Comparison of ENCODE assay signal across 8 cellular contexts in the genomic region with DNA sequence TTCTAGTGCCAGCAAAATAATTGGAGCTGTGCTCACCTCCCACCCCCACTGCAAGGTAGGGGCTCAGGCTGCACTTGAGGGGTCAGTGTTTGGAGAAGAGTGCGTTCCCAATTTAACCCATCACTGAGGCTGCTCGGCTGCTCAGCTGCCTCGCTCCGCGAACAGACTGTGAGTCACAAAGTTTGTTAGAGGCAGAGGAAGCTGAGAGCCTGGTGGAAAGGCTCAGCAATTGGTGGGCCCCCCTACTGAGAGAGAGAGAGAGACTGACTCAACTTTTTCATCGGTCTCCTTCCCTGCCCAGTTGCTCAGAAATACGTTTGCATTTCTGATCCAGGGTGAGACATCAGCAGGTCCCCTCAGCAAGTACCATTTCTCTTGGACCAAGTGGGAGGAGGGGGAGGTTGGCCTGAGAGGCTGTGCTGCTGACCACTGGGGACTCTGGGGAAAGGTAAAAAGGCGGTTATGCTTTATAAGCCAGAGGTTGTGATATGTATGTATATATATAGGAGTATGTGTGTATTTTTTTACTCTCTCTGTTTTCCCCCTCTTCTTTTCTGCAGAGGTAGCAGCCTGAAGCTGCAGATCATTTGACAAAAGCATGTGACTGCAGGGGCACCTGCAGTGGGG. TPM values are rescaled to one million over a fixed set of nuclear protein-coding genes. Genes with fewer than 3 reads are reported as not detected.
DNase-seq lines count a peak whose midpoint lies in the region; ATAC-seq lines count a peak whose summit lies in the region.

No MANE protein-coding gene starts in this region.

- no peak overlapping the region for H3K27ac Mint-ChIP-seq in activated T-helper 2 cell treated with anti-CD3 and anti-CD28 coated beads, Interferon-gamma antibody, Interleukin-2, Interleukin-4, amounts not matched to agents 10 μg/mL and 5 μg/mL and 100 μg/mL, durations not matched to agents 14 hours and 24 hours and 36 hours

- peaks cover 49% of the 10 kb centered on the region for H3K27me3 Mint-ChIP-seq in activated T-helper 2 cell treated with anti-CD3 and anti-CD28 coated beads, Interferon-gamma antibody, Interleukin-2, Interleukin-4, amounts not matched to agents 10 μg/mL and 5 μg/mL and 100 μg/mL, durations not matched to agents 14 hours and 24 hours and 36 hours (ENCODE audit: low read depth)

- intact Hi-C loops in activated T-helper 2 cell treated with anti-CD3 and anti-CD28 coated beads, Interferon-gamma antibody, Interleukin-2, Interleukin-4, amounts not matched to agents 10 μg/mL and 5 μg/mL and 100 μg/mL, durations not matched to agents 14 hours and 24 hours and 36 hours (cut with micrococcal nuclease) = loop anchor here (2.0 to 5.0 kb wide), 2 partner anchors 71 to 551 kb away; partner anchors contain the start of gene NCOA1

- ATAC-seq in HG02610 (IDR thresholded peaks at IDR 0.05; ENCODE audit: unreplicated experiment) = no peak

- no peaks in the 10 kb centered on the region for H3K9me3 Mint-ChIP-seq in activated T-helper 2 cell treated with anti-CD3 and anti-CD28 coated beads, Interferon-gamma antibody, Interleukin-2, Interleukin-4, amounts not matched to agents 10 μg/mL and 5 μg/mL and 100 μg/mL, durations not matched to agents 14 hours and 24 hours and 36 hours

- peaks cover 24% of the 10 kb centered on the region for H3K4me1 Mint-ChIP-seq in activated T-helper 2 cell treated with anti-CD3 and anti-CD28 coated beads, Interferon-gamma antibody, Interleukin-2, Interleukin-4, amounts not matched to agents 10 μg/mL and 5 μg/mL and 100 μg/mL, durations not matched to agents 14 hours and 24 hours and 36 hours (ENCODE audit: low read depth)

- peak overlapping the region; percentile 46 for H3K4me3 ChIP-seq in iPS-11a (ENCODE audit: low read depth, low read length)

- H3K4me3 Mint-ChIP-seq in activated T-helper 2 cell treated with anti-CD3 and anti-CD28 coated beads, Interferon-gamma antibody, Interleukin-2, Interleukin-4, amounts not matched to agents 10 μg/mL and 5 μg/mL and 100 μg/mL, durations not matched to agents 14 hours and 24 hours and 36 hours (ENCODE audit: low read depth) = peak overlapping the region; percentile 77

- DNase-seq in GM04503 (ENCODE audit: low read depth) = peak; percentile 49
- DNase-seq in NOMO-1 (lab: John Stamatoyannopoulos, UW; ENCODE audit: unreplicated experiment in 2 of 2) = peak; percentile 12 to 38
- DNase-seq in activated T-helper 2 cell treated with anti-CD3 and anti-CD28 coated beads, Interferon-gamma antibody, Interleukin-2, Interleukin-4, amounts not matched to agents 10 μg/mL and 5 μg/mL and 100 μg/mL, durations not matched to agents 14 hours and 24 hours and 36 hours (ENCODE audit: low spot score) = no peak
- DNase-seq in stimulated activated CD4-positive, alpha-beta T cell treated with anti-CD3 and anti-CD28 coated beads, Interleukin-4, amount 100 ng/mL, for 24 hours = peak; percentile 60
- DNase-seq in cerebellum (ENCODE audit: low spot score) = no peak
- no peak for DNase-seq in NCI-H748 treated with DMSO at 0.1 percent for 48 hours (lab: John Stamatoyannopoulos, UW)

- no peaks in the 10 kb centered on the region for H3K36me3 Mint-ChIP-seq in activated T-helper 2 cell treated with anti-CD3 and anti-CD28 coated beads, Interferon-gamma antibody, Interleukin-2, Interleukin-4, amounts not matched to agents 10 μg/mL and 5 μg/mL and 100 μg/mL, durations not matched to agents 14 hours and 24 hours and 36 hours (ENCODE audit: low read depth)

RNA-seq across cellular contexts. Expression of gene EFR3B, which starts 1.5 kb away (rescaled TPM):
- 0.34 and 0.46 TPM in 2 replicates for total RNA-seq in activated T-helper 2 cell treated with anti-CD3 and anti-CD28 coated beads, Interferon-gamma antibody, Interleukin-2, Interleukin-4, amounts not matched to agents 10 μg/mL and 5 μg/mL and 100 μg/mL, durations not matched to agents 14 hours and 24 hours and 36 hours
- 31.9 TPM for total RNA-seq in cerebellum

Comparison
In these comparisons a context has a peak if more than half of its experiments do, and no peak if none do; other contexts are left out.
1. DNase-seq: peak in GM04503 (single experiment), NOMO-1 (2 of 2) and stimulated activated CD4-positive, alpha-beta T cell treated with anti-CD3 and anti-CD28 coated beads, Interleukin-4, amount 100 ng/mL, for 24 hours (single experiment); none in activated T-helper 2 cell treated with anti-CD3 and anti-CD28 coated beads, Interferon-gamma antibody, Interleukin-2, Interleukin-4, amounts not matched to agents 10 μg/mL and 5 μg/mL and 100 μg/mL, durations not matched to agents 14 hours and 24 hours and 36 hours (single experiment), cerebellum (single experiment) and NCI-H748 treated with DMSO at 0.1 percent for 48 hours (single experiment).
2. RNA of gene EFR3B, which starts 1.5 kb away (total RNA-seq): 31.9 TPM in cerebellum (single experiment); 0.34 to 0.46 TPM in activated T-helper 2 cell treated with anti-CD3 and anti-CD28 coated beads, Interferon-gamma antibody, Interleukin-2, Interleukin-4, amounts not matched to agents 10 μg/mL and 5 μg/mL and 100 μg/mL, durations not matched to agents 14 hours and 24 hours and 36 hours; every median in the first group is over 10 times any median in the second.